1 cellular context compared by ENCODE assay signal in the genomic region with DNA sequence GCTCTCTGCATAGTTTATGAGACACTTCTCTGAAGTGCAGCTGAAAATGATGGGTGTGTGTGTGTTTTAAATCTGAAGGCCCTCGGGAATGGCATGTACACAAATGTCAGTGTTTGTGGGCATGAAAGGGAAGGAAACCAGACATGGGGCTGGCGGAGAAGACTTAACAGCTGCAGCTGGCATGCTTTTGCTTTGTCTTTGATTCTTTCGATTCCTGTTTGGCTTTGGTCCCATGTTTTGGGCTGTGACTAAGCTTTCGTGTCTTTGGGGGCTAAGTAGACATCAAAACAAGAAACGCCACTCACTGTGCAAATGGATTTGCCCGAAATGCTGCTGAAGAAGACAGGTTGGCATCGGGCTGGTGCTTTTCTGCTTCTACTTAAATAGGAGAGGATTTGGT.
TF ChIP-seq lines count a peak whose summit lies in the region.

No MANE protein-coding gene starts in this region.

TF ChIP-seq in SK-N-SH, 30 proteins besides CTCF, POLR2A, EP300 and RAD21 (continued from another document):
- TF ChIP-seq RFX5 (IDR thresholded peaks at IDR 0.05; ENCODE audit: low read length) (no peak), GATA2 (CRISPR knock-in tag; IDR thresholded peaks at IDR 0.05) (no peak)
- TF ChIP-seq, protein P1, sequence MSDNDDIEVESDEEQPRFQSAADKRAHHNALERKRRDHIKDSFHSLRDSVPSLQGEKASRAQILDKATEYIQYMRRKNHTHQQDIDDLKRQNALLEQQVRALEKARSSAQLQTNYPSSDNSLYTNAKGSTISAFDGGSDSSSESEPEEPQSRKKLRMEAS (IDR thresholded peaks at IDR 0.05; ENCODE audit: low read depth) = peak; percentile 63; the same call in 1 of the 2 replicates
